8 cellular contexts compared by ENCODE assay signal in genomic region chr20:34825530-34826362, GRCh38. TPM values are rescaled to one million over a fixed set of nuclear protein-coding genes. Genes with fewer than 3 reads are reported as not detected.
A peak's percentile ranks its signal among the peaks of the same experiment; 100 is the strongest.
DNase-seq lines count a peak whose midpoint lies in the region; ATAC-seq and TF ChIP-seq lines count a peak whose summit lies in the region.

NCOA6 (minus strand) TSS chr20:34825651; CDS start chr20:34782355, 43,296 bp downstream.

- H3K27me3 Mint-ChIP-seq in T-helper 1 cell treated with Interleukin-12 subunit alpha and Interleukin-12 subunit beta and Interleukin-4 antibody, amounts not matched to agents 30 μg/mL and 1 μg/mL, for 36 hours (ENCODE audit: low read depth), result peaks cover 21% of the 10 kb centered on the region

- H3K9me3 ChIP-seq in prostate gland (no peaks in the 10 kb centered on the region), upper lobe of right lung (no peaks in the 10 kb centered on the region)

- 12% methylated on average over 24 of the region's 52 CpGs for WGBS in prostate gland

- TF ChIP-seq CTCF in GM10248 (IDR thresholded peaks at IDR 0.05; ENCODE audit: control extremely low read depth, extremely low read depth, low read depth, missing control alignments) (no peak), prostate gland (IDR thresholded peaks at IDR 0.05) (no peak), upper lobe of right lung (IDR thresholded peaks at IDR 0.05) (no peak)

- POLR2A ChIA-PET in GM10248 (lab: Yijun Ruan, JAX), result no interaction called here

- peak within 1 kb of the TSS; percentile 81 to 96 for H3K27ac ChIP-seq in prostate gland
- H3K27ac ChIP-seq in upper lobe of right lung, result peak within 1 kb of the TSS; percentile 87

- intact Hi-C loops in left cardiac atrium (cut with DNase I), result no loop called here
- intact Hi-C loops in prostate gland (cut with DNase I), result loop anchor here (5.0 kb wide), 1 partner anchor 132 kb away; the partner anchor contains the start of genes GSS and MYH7B
- intact Hi-C loops in upper lobe of right lung (cut with DNase I), result no loop called here

- no peaks in the 10 kb centered on the region for H3K4me1 ChIP-seq in prostate gland (replicated peaks)
- H3K4me1 ChIP-seq in upper lobe of right lung, result peaks cover 29% of the 10 kb centered on the region

- H3K4me3 ChIP-seq in prostate gland (peak within 1 kb of the TSS; percentile 60 to 93), upper lobe of right lung (peak within 1 kb of the TSS; percentile 85)

- TF ChIP-seq POLR2A in prostate gland (IDR thresholded peaks at IDR 0.05), result no peak

- H3K36me3 Mint-ChIP-seq in T-helper 1 cell treated with Interleukin-12 subunit alpha and Interleukin-12 subunit beta and Interleukin-4 antibody, amounts not matched to agents 30 μg/mL and 1 μg/mL, for 36 hours (ENCODE audit: low read depth), result peaks cover 10% of the 10 kb centered on the region

- CTCF ChIA-PET in GM10248 (lab: Yijun Ruan, JAX), result interaction anchor here (0.6 kb wide), 1 partner anchor 444 kb away, joined by 3 read pairs; no protein-coding TSS in a partner anchor

- peak within 1 kb of the TSS; percentile 97 for H3K27ac Mint-ChIP-seq in T-helper 1 cell treated with Interleukin-12 subunit alpha and Interleukin-12 subunit beta and Interleukin-4 antibody, amounts not matched to agents 30 μg/mL and 1 μg/mL, for 36 hours

- H3K4me1 Mint-ChIP-seq in T-helper 1 cell treated with Interleukin-12 subunit alpha and Interleukin-12 subunit beta and Interleukin-4 antibody, amounts not matched to agents 30 μg/mL and 1 μg/mL, for 36 hours (ENCODE audit: low read depth), result peaks cover 27% of the 10 kb centered on the region

- DNase-seq in GM10248 (ENCODE audit: extremely low spot score), result peak; percentile 91
- DNase-seq in NCI-H1436 treated with DMSO at 0.1 percent for 48 hours (lab: John Stamatoyannopoulos, UW), result peak; percentile 7
- DNase-seq in amniotic epithelial cell (ENCODE audit: low read depth), result peak; percentile 74
- DNase-seq in left cardiac atrium, result peak; percentile 89
- peak; percentile 87 for DNase-seq in prostate gland (ENCODE audit: low spot score)
- peak; percentile 94 for DNase-seq in upper lobe of right lung

- no peaks in the 10 kb centered on the region for H3K36me3 ChIP-seq in prostate gland
- no peaks in the 10 kb centered on the region for H3K36me3 ChIP-seq in upper lobe of right lung

- peak within 1 kb of the TSS; percentile 98 for H3K4me3 Mint-ChIP-seq in T-helper 1 cell treated with Interleukin-12 subunit alpha and Interleukin-12 subunit beta and Interleukin-4 antibody, amounts not matched to agents 30 μg/mL and 1 μg/mL, for 36 hours

- ATAC-seq in HG02678 (IDR thresholded peaks at IDR 0.05; ENCODE audit: unreplicated experiment) (peak; percentile 56), left cardiac atrium (peak; percentile 89 to 93), upper lobe of right lung (peak; percentile 94)

- no peaks in the 10 kb centered on the region for H3K9me3 Mint-ChIP-seq in T-helper 1 cell treated with Interleukin-12 subunit alpha and Interleukin-12 subunit beta and Interleukin-4 antibody, amounts not matched to agents 30 μg/mL and 1 μg/mL, for 36 hours

- no peaks in the 10 kb centered on the region for H3K27me3 ChIP-seq in prostate gland (replicated peaks; ENCODE audit: insufficient read depth)
- H3K27me3 ChIP-seq in upper lobe of right lung, result no peaks in the 10 kb centered on the region

RNA-seq across cellular contexts. Expression of gene NCOA6, which starts in this region (rescaled TPM):
- 10 to 100 TPM; 16.7 to 19.8 TPM for total RNA-seq in left cardiac atrium
- total RNA-seq in prostate gland, result 10 to 100 TPM; 19.6 to 43.7 TPM
- total RNA-seq in upper lobe of right lung, result 27.8 TPM

Comparison
In these comparisons a context has a peak if more than half of its experiments do, and no peak if none do; other contexts are left out.
1. Peak in every context shown above with its lines: DNase-seq, ATAC-seq, H3K4me3 ChIP-seq and H3K27ac ChIP-seq.
2. DNase-seq: peak in every context shown above with its lines; median percentile 94 in upper lobe of right lung; 91 in GM10248; 89 in left cardiac atrium; 87 in prostate gland; 74 in amniotic epithelial cell; 7 in NCI-H1436 treated with DMSO at 0.1 percent for 48 hours.